1 cellular context compared by ENCODE assay signal in the genomic region with DNA sequence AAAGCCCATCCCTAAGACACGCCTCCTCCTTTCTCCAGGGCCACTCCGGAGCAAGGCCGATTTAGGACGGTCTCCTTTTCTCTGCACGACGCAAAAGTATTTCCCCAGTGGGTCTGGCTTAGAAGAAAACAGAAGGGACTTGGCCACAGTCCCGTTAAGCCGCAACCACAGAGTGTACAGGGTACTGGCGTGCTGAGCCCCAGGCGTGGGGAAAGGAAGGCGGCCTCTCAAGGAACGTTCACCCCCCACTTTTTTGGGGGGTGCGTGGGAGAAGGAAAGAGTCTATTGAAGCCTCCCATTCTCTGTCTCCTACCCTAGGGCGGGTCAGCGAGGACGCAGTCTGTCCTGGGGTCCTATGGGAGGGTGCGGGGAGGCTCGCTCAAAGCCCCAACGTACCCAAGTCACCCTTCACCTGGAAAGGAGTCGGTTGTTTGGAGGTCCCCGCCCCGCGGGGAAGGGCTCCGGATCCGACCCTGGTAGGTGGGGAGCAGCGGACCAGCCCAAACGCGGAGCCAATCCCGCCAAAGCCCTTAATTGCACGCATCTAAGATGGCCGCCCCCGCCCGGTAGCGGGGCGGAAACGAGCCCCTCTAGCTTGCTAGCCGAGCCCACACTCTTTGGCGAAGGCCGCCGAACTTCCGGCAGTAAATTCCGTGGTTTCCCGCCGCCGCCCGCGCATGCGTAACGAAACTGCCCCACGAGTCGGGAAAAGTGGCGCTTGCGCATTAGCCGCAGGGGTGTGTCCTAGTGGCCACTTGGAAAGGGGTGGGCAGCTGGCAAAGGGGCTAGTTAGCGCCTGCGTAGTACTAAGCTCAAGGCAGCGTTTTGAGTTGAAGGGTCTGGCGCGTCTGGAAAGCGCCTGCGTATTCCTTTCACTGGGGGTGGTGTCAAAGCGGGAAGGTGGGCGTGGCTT.
TF ChIP-seq lines count a peak whose summit lies in the region.

A gene with protein sequence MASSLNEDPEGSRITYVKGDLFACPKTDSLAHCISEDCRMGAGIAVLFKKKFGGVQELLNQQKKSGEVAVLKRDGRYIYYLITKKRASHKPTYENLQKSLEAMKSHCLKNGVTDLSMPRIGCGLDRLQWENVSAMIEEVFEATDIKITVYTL (minus strand): TSS at position 434 of the 913 bp plus-strand sequence. CDS start 722 bp downstream, outside the sequence.

TF ChIP-seq in HEK293, 187 proteins besides CTCF, POLR2A, EP300 and RAD21 (continued from another document and continues in another):
- TF ChIP-seq, protein P1, sequence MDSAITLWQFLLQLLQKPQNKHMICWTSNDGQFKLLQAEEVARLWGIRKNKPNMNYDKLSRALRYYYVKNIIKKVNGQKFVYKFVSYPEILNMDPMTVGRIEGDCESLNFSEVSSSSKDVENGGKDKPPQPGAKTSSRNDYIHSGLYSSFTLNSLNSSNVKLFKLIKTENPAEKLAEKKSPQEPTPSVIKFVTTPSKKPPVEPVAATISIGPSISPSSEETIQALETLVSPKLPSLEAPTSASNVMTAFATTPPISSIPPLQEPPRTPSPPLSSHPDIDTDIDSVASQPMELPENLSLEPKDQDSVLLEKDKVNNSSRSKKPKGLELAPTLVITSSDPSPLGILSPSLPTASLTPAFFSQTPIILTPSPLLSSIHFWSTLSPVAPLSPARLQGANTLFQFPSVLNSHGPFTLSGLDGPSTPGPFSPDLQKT (IDR thresholded peaks at IDR 0.05; ENCODE audit: borderline replicate concordance, low read depth, low read length): no peak; the same call in 1 of the 2 replicates
- TF ChIP-seq ZNF621 (tag by site-specific recombination; IDR thresholded peaks at IDR 0.05) (no peak), ZNF423 (tag by site-specific recombination; IDR thresholded peaks at IDR 0.05) (no peak), FEZF1 (tag by site-specific recombination; IDR thresholded peaks at IDR 0.05) (peak; percentile 29; the same call in 1 of the 2 replicates), ZNF394 (tag by site-specific recombination; IDR thresholded peaks at IDR 0.05; ENCODE audit: borderline replicate concordance) (peak; percentile 49; the same call in 1 of the 2 replicates), PRDM1 (tag by site-specific recombination; IDR thresholded peaks at IDR 0.05) (peak; percentile 84), ZNF548 (tag by site-specific recombination; IDR thresholded peaks at IDR 0.05) (no peak), ZBTB17 (tag by site-specific recombination; IDR thresholded peaks at IDR 0.05) (peak; percentile 84), ZNF670 (tag by site-specific recombination; IDR thresholded peaks at IDR 0.05; ENCODE audit: low read depth) (no peak), SP7 (tag by site-specific recombination; IDR thresholded peaks at IDR 0.05) (peak; percentile 55; the same call in 1 of the 2 replicates), ZNF529 (tag by site-specific recombination; IDR thresholded peaks at IDR 0.05; ENCODE audit: insufficient replicate concordance) (no peak), TRIM28 (IDR thresholded peaks at IDR 0.05; ENCODE audit: borderline replicate concordance, low read length) (peak; percentile 82; the same call in 1 of the 2 replicates), ZNF24 (tag by site-specific recombination; IDR thresholded peaks at IDR 0.05) (peak; percentile 64; the same call in 1 of the 2 replicates), BCL11A (tag by site-specific recombination; IDR thresholded peaks at IDR 0.05; ENCODE audit: low read depth) (no peak), WT1 (tag by site-specific recombination; IDR thresholded peaks at IDR 0.05) (peak; percentile 54; the same call in 1 of the 2 replicates), ZNF514 (tag by site-specific recombination; IDR thresholded peaks at IDR 0.05) (no peak), ZBTB7A (tag by site-specific recombination; IDR thresholded peaks at IDR 0.05; ENCODE audit: low read depth) (peak; percentile 84), ZNF404 (tag by site-specific recombination; IDR thresholded peaks at IDR 0.05) (no peak), HOXA7 (CRISPR knock-in tag; IDR thresholded peaks at IDR 0.05; ENCODE audit: borderline replicate concordance) (no peak), ZXDB (tag by site-specific recombination; IDR thresholded peaks at IDR 0.05) (0 out of 2 replicates have a peak, but pooled peaks have one; percentile 68), ZBTB8A (tag by site-specific recombination; IDR thresholded peaks at IDR 0.05) (peak; percentile 41; the same call in 1 of the 2 replicates), YY1 (tag by site-specific recombination; IDR thresholded peaks at IDR 0.05) (peak; percentile 79), ZNF660 (tag by site-specific recombination; IDR thresholded peaks at IDR 0.05) (peak; percentile 70), ZNF501 (tag by site-specific recombination; IDR thresholded peaks at IDR 0.05) (peak; percentile 87; the same call in 1 of the 2 replicates), GLIS1 (tag by site-specific recombination; IDR thresholded peaks at IDR 0.05) (0 out of 2 replicates have a peak, but pooled peaks have one; percentile 16), ZNF266 (tag by site-specific recombination; IDR thresholded peaks at IDR 0.05; ENCODE audit: low read depth) (0 out of 2 replicates have a peak, but pooled peaks have one; percentile 11), OSR2 (tag by site-specific recombination; IDR thresholded peaks at IDR 0.05) (no peak), ZNF585B (tag by site-specific recombination; IDR thresholded peaks at IDR 0.05) (no peak), SALL2 (tag by site-specific recombination; IDR thresholded peaks at IDR 0.05; ENCODE audit: borderline replicate concordance) (no peak), KLF8 (tag by site-specific recombination; IDR thresholded peaks at IDR 0.05) (peak; percentile 89), ZNF843 (tag by site-specific recombination; IDR thresholded peaks at IDR 0.05) (peak; percentile 60), ZNF354C (tag by site-specific recombination; IDR thresholded peaks at IDR 0.05; ENCODE audit: borderline replicate concordance, low read depth) (no peak), ZNF2 (tag by site-specific recombination; IDR thresholded peaks at IDR 0.05) (peak; percentile 68; the same call in 1 of the 2 replicates), KLF9 (tag by site-specific recombination; IDR thresholded peaks at IDR 0.05; ENCODE audit: low read depth) (peak; percentile 98), KLF16 (tag by site-specific recombination; IDR thresholded peaks at IDR 0.05) (0 out of 2 replicates have a peak, but pooled peaks have one; percentile 22), ZNF37A (tag by site-specific recombination; IDR thresholded peaks at IDR 0.05) (no peak), ZSCAN30 (tag by site-specific recombination; IDR thresholded peaks at IDR 0.05) (peak; percentile 60; the same call in 1 of the 2 replicates)
- TF ChIP-seq, protein P2, sequence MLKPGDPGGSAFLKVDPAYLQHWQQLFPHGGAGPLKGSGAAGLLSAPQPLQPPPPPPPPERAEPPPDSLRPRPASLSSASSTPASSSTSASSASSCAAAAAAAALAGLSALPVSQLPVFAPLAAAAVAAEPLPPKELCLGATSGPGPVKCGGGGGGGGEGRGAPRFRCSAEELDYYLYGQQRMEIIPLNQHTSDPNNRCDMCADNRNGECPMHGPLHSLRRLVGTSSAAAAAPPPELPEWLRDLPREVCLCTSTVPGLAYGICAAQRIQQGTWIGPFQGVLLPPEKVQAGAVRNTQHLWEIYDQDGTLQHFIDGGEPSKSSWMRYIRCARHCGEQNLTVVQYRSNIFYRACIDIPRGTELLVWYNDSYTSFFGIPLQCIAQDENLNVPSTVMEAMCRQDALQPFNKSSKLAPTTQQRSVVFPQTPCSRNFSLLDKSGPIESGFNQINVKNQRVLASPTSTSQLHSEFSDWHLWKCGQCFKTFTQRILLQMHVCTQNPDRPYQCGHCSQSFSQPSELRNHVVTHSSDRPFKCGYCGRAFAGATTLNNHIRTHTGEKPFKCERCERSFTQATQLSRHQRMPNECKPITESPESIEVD (tag by site-specific recombination; IDR thresholded peaks at IDR 0.05): no peak
- TF ChIP-seq, protein P3, sequence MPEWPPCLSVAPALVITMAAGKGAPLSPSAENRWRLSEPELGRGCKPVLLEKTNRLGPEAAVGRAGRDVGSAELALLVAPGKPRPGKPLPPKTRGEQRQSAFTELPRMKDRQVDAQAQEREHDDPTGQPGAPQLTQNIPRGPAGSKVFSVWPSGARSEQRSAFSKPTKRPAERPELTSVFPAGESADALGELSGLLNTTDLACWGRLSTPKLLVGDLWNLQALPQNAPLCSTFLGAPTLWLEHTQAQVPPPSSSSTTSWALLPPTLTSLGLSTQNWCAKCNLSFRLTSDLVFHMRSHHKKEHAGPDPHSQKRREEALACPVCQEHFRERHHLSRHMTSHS (tag by site-specific recombination; IDR thresholded peaks at IDR 0.05): no peak
- TF ChIP-seq, protein P4, sequence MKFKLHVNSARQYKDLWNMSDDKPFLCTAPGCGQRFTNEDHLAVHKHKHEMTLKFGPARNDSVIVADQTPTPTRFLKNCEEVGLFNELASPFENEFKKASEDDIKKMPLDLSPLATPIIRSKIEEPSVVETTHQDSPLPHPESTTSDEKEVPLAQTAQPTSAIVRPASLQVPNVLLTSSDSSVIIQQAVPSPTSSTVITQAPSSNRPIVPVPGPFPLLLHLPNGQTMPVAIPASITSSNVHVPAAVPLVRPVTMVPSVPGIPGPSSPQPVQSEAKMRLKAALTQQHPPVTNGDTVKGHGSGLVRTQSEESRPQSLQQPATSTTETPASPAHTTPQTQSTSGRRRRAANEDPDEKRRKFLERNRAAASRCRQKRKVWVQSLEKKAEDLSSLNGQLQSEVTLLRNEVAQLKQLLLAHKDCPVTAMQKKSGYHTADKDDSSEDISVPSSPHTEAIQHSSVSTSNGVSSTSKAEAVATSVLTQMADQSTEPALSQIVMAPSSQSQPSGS (tag by site-specific recombination; IDR thresholded peaks at IDR 0.05; ENCODE audit: low read depth): no peak
- TF ChIP-seq, protein P5, sequence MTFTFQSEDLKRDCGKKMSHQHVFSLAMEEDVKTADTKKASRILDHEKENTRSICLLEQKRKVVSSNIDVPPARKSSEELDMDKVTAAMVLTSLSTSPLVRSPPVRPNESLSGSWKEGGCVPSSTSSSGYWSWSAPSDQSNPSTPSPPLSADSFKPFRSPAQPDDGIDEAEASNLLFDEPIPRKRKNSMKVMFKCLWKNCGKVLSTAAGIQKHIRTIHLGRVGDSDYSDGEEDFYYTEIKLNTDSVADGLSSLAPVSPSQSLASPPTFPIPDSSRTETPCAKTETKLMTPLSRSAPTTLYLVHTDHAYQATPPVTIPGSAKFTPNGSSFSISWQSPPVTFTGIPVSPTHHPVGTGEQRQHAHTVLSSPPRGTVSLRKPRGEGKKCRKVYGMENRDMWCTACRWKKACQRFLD (tag by site-specific recombination; IDR thresholded peaks at IDR 0.05): no peak
- TF ChIP-seq, protein P6, sequence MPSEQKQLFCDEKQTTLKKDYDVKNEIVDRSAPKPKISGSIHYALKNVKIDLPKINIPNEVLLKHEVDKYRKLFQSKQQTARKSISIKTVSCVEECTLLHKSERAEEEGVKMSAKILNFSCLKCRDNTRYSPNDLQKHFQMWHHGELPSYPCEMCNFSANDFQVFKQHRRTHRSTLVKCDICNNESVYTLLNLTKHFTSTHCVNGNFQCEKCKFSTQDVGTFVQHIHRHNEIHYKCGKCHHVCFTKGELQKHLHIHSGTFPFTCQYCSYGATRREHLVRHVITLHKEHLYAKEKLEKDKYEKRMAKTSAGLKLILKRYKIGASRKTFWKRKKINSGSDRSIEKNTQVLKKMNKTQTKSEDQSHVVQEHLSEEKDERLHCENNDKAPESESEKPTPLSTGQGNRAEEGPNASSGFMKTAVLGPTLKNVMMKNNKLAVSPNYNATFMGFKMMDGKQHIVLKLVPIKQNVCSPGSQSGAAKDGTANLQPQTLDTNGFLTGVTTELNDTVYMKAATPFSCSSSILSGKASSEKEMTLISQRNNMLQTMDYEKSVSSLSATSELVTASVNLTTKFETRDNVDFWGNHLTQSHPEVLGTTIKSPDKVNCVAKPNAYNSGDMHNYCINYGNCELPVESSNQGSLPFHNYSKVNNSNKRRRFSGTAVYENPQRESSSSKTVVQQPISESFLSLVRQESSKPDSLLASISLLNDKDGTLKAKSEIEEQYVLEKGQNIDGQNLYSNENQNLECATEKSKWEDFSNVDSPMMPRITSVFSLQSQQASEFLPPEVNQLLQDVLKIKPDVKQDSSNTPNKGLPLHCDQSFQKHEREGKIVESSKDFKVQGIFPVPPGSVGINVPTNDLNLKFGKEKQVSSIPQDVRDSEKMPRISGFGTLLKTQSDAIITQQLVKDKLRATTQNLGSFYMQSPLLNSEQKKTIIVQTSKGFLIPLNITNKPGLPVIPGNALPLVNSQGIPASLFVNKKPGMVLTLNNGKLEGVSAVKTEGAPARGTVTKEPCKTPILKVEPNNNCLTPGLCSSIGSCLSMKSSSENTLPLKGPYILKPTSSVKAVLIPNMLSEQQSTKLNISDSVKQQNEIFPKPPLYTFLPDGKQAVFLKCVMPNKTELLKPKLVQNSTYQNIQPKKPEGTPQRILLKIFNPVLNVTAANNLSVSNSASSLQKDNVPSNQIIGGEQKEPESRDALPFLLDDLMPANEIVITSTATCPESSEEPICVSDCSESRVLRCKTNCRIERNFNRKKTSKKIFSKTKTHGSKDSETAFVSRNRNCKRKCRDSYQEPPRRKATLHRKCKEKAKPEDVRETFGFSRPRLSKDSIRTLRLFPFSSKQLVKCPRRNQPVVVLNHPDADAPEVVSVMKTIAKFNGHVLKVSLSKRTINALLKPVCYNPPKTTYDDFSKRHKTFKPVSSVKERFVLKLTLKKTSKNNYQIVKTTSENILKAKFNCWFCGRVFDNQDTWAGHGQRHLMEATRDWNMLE (tag by site-specific recombination; conservative IDR thresholded peaks at IDR 0.05; ENCODE audit: low read depth): peak; percentile 74
- TF ChIP-seq, protein P7, sequence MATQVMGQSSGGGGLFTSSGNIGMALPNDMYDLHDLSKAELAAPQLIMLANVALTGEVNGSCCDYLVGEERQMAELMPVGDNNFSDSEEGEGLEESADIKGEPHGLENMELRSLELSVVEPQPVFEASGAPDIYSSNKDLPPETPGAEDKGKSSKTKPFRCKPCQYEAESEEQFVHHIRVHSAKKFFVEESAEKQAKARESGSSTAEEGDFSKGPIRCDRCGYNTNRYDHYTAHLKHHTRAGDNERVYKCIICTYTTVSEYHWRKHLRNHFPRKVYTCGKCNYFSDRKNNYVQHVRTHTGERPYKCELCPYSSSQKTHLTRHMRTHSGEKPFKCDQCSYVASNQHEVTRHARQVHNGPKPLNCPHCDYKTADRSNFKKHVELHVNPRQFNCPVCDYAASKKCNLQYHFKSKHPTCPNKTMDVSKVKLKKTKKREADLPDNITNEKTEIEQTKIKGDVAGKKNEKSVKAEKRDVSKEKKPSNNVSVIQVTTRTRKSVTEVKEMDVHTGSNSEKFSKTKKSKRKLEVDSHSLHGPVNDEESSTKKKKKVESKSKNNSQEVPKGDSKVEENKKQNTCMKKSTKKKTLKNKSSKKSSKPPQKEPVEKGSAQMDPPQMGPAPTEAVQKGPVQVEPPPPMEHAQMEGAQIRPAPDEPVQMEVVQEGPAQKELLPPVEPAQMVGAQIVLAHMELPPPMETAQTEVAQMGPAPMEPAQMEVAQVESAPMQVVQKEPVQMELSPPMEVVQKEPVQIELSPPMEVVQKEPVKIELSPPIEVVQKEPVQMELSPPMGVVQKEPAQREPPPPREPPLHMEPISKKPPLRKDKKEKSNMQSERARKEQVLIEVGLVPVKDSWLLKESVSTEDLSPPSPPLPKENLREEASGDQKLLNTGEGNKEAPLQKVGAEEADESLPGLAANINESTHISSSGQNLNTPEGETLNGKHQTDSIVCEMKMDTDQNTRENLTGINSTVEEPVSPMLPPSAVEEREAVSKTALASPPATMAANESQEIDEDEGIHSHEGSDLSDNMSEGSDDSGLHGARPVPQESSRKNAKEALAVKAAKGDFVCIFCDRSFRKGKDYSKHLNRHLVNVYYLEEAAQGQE (tag by site-specific recombination; IDR thresholded peaks at IDR 0.05): no peak
